Comparison of ENCODE assay signal across 20 cellular contexts in the genomic region with DNA sequence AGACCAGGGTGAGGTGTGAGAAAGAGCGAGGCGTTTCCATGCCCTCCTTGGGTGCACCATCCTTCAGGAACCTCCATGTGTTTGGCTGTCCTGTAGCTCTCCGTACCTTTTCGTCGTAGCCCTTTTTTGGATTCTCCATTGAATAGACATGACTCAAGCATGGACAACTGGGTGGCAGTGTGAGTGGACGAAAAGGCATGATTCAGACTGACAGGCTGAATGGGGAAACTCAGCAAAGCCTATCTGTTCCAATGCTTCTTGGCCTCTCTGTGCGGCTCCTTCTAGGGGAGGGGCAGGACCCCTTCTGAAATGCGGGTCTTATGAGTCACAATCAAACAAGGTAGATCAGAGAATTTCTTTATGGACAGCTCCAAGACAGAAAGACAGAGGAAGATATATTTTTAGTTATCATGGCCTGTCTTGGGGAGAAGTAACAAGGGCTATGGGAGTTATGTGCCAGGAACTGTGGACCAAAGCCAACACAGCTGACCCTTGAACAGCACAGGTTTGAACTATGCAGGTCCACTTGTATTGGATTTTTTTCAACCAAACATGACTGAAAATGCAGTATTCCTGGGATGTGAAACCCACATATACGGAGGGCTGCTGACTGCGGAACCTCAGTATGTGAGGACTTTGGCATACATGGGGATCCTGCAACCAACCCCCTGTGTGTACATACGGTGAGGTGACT. TPM values are rescaled to one million over a fixed set of nuclear protein-coding genes. Genes with fewer than 3 reads are reported as not detected.
DNase-seq lines count a peak whose midpoint lies in the region; ATAC-seq and TF ChIP-seq lines count a peak whose summit lies in the region.
"Had no signal": no experiment of that assay in that cellular context is flagged by ENCODE, and none has a peak within 500 bp of the region (broad histone marks: within the 10 kb centered on the region; RNA-seq: fewer than 3 reads in every experiment).

No MANE protein-coding gene starts in this region.

- H3K4me2 ChIP-seq in BLaER1 = peak overlapping the region; percentile 76

- peak overlapping the region; percentile 87 for H3K27ac ChIP-seq in BLaER1
- peak overlapping the region; percentile 93 for H3K27ac ChIP-seq in caudate nucleus (ENCODE audit: low read depth, low read length)
- H3K27ac ChIP-seq in lower lobe of right lung = peak overlapping the region; percentile 63

- intact Hi-C loops in lower lobe of right lung (cut with DNase I) = no loop called here

- H3K27me3 ChIP-seq in BLaER1 (no peaks in the 10 kb centered on the region), NT2/D1 (ENCODE audit: insufficient read depth, insufficient read length) (no peaks in the 10 kb centered on the region), lower lobe of right lung (ENCODE audit: low read depth) (no peaks in the 10 kb centered on the region)
- H3K27me3 ChIP-seq: right atrium auricular region had no signal

- H3K4me1 ChIP-seq in BLaER1 = peaks cover 54% of the 10 kb centered on the region
- peaks cover 11% of the 10 kb centered on the region for H3K4me1 ChIP-seq in NT2/D1 (ENCODE audit: insufficient read depth, insufficient read length)
- peaks cover 38% of the 10 kb centered on the region for H3K4me1 ChIP-seq in lower lobe of right lung
- H3K4me1 ChIP-seq: right atrium auricular region had no signal

- no peak for TF ChIP-seq CTCF in lower lobe of right lung (IDR thresholded peaks at IDR 0.05)

- no peaks in the 10 kb centered on the region for H4K20me1 ChIP-seq in BLaER1

- H3K9ac ChIP-seq in BLaER1 = peak overlapping the region; percentile 38; the same call in 1 of the 2 replicates
- peak overlapping the region; percentile 21 for H3K9ac ChIP-seq in NT2/D1 (ENCODE audit: insufficient read length, low read depth)

- H3K4me3 ChIP-seq in BLaER1 (no peak overlapping the region), NT2/D1 (ENCODE audit: insufficient read length, low read depth) (no peak overlapping the region), lower lobe of right lung (no peak overlapping the region)
- H3K4me3 ChIP-seq: K562, right atrium auricular region had no signal

- DNase-seq in NT2/D1 (ENCODE audit: low read depth, low spot score) (no peak), caudate nucleus (lab: John Stamatoyannopoulos, UW) (no peak), lower lobe of right lung (no peak), NCI-H1436 (lab: John Stamatoyannopoulos, UW) (no peak), RPMI8226 (no peak)
- DNase-seq: activated CD4-positive, alpha-beta T cell treated with anti-CD3 and anti-CD28 coated beads, Interleukin-2, amount 10 ng/mL, durations not matched to agents 24 days and 14 days; activated CD8-positive, alpha-beta memory T cell treated with anti-CD3 and anti-CD28 coated beads, Interleukin-2, amount 50 U/mL, for 4 hours; anterior cingulate cortex; C1 segment of cervical spinal cord; foreskin fibroblast; hippocampal formation; kidney; MV-4-11; stimulated activated naive CD4-positive, alpha-beta T cell treated with Interleukin-2 at 50 U/mL for 16 hours; trophoblast cell had no signal

- H3K36me3 ChIP-seq in BLaER1 = no peaks in the 10 kb centered on the region
- H3K36me3 ChIP-seq in NT2/D1 (ENCODE audit: insufficient read depth, insufficient read length, low read length) = no peaks in the 10 kb centered on the region
- H3K36me3 ChIP-seq in lower lobe of right lung = no peaks in the 10 kb centered on the region
- H3K36me3 ChIP-seq: right atrium auricular region had no signal

- H3K9me3 ChIP-seq in BLaER1 (no peaks in the 10 kb centered on the region), NT2/D1 (ENCODE audit: insufficient read depth, low read length) (no peaks in the 10 kb centered on the region), lower lobe of right lung (no peaks in the 10 kb centered on the region)
- H3K9me3 ChIP-seq: right atrium auricular region had no signal

- ATAC-seq in lower lobe of right lung (no peak), GM19455 (IDR thresholded peaks at IDR 0.05; ENCODE audit: unreplicated experiment) (no peak), GM18511 (IDR thresholded peaks at IDR 0.05; ENCODE audit: unreplicated experiment) (no peak)

RNA-seq across cellular contexts. Expression of a gene that starts 22.9 kb away (rescaled TPM):
- total RNA-seq in lower lobe of right lung = 6.2 TPM

RNA-seq across cellular contexts. Expression of a gene that starts 31.7 kb away (rescaled TPM):
- 21.3 TPM for total RNA-seq in lower lobe of right lung

RNA-seq across cellular contexts. Expression of a gene that starts 31.8 kb away (rescaled TPM):
- 36.0 TPM for total RNA-seq in lower lobe of right lung
